In the genomic region with DNA sequence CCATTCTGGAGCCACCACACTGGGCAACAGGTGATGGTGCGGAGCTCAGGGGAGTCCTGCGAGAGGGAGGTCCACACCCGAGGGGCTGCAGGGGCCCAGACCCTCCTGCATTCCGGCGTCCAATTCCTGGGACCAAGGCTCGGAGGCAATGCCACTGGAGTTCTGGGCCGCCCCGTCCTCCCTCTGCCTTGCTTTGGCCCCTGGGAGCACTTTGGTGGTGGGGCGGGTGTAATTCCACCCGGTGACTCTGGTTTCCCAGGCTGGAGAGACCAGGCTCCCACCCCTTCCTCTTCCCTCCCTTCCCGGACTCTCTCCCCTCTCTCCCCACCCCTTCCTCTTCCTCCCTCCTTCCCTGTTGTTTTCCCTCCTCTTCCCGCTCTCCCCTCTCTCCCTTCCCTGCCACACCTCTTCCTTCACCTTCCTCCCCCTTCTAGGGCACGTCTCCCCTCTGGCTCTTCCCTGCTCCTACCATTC, we compare ENCODE assay signal across 1 cellular context.
TF ChIP-seq lines count a peak whose summit lies in the region.

No MANE protein-coding gene starts in this region.

TF ChIP-seq in HepG2, 621 proteins besides CTCF, POLR2A, EP300 and RAD21:
- TF ChIP-seq RXRB (CRISPR knock-in tag; IDR thresholded peaks at IDR 0.05; ENCODE audit: borderline replicate concordance) (no peak), ZNF343 (CRISPR knock-in tag; IDR thresholded peaks at IDR 0.05) (no peak), ZNF136 (CRISPR knock-in tag; IDR thresholded peaks at IDR 0.05; ENCODE audit: low read depth) (no peak), ATAD3A (CRISPR knock-in tag; IDR thresholded peaks at IDR 0.05) (no peak), RXRA (CRISPR knock-in tag; IDR thresholded peaks at IDR 0.05) (no peak), ZNF629 (CRISPR knock-in tag; conservative IDR thresholded peaks at IDR 0.05) (no peak), ZNF781 (CRISPR knock-in tag; IDR thresholded peaks at IDR 0.05; ENCODE audit: borderline replicate concordance, not compliant biosample characterization) (no peak), ESRRA (CRISPR knock-in tag; IDR thresholded peaks at IDR 0.05; ENCODE audit: low read depth) (no peak), MEF2D (CRISPR knock-in tag; IDR thresholded peaks at IDR 0.05) (no peak), ZNF850 (CRISPR knock-in tag; conservative IDR thresholded peaks at IDR 0.05) (no peak)
TF ChIP-seq in HepG2: peak in this region for 0.
